Comparison of ENCODE assay signal across 18 cellular contexts in the genomic region with DNA sequence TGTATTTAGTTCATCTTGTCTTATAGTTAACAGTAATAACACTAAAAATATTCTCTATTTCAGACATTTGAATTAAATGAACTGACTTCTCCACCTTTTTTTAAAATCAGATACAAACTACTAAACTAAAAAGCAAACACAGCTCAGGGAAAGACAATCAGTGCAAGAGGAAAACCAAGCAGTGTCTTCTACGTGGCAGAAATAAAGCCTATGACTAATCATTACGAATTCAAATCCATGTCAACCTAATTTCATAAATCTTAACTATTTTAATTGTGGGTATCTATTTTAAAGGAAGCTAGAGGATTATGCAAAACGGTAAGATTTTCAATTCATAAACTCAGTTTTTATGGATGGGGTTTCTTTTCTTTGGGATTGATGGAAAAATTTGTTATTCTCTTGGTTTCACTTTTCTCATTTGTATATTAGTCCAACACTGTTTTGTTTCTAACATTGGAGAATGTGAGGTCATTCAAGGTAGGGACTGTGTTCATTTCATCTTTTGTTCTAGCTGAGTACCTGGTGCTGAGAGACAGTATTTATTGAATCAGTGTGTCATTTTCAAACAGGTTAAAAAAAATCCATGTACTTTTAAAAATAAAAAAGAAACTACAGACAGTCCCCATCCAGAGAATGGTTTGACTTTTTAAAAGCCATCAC. TPM values are rescaled to one million over a fixed set of nuclear protein-coding genes. Genes with fewer than 3 reads are reported as not detected.
DNase-seq lines count a peak whose midpoint lies in the region; ATAC-seq and TF ChIP-seq lines count a peak whose summit lies in the region.
"Had no signal": no experiment of that assay in that cellular context is flagged by ENCODE, and none has a peak within 500 bp of the region (broad histone marks: within the 10 kb centered on the region; RNA-seq: fewer than 3 reads in every experiment).

No MANE protein-coding gene starts in this region.

- H3K4me3 ChIP-seq in MG63, result peak overlapping the region; percentile 28
- H3K4me3 ChIP-seq in mammary epithelial cell (replicated peaks in 1 of 3; ENCODE audit: insufficient read depth in 1 of 3, low read depth in 2 of 3, low read length in 3 of 3), result peak overlapping the region in 1 of 3 experiments; percentile 22
- no peak overlapping the region for H3K4me3 ChIP-seq in ascending aorta
- H3K4me3 ChIP-seq: BLaER1, cardiac muscle cell, suprapubic skin had no signal

- H3K27me3 Mint-ChIP-seq in activated CD4-positive, alpha-beta T cell treated with anti-CD3 and anti-CD28 coated beads for 36 hours, result peaks cover 7% of the 10 kb centered on the region

- H3K36me3 ChIP-seq in MG63 (no peaks in the 10 kb centered on the region), mammary epithelial cell (ENCODE audit: insufficient read depth, low read length) (no peaks in the 10 kb centered on the region), ascending aorta (no peaks in the 10 kb centered on the region)
- H3K36me3 ChIP-seq: BLaER1, cardiac muscle cell, suprapubic skin had no signal

- no TSS peak for BruUV-seq in mammary epithelial cell (replicated peaks; lab: Mats Ljungman, UMichigan)

- H2AFZ ChIP-seq in mammary epithelial cell (ENCODE audit: low read depth, low read length), result no peak overlapping the region

- CTCF ChIA-PET in mammary epithelial cell (lab: Charles Lee; ENCODE audit: low non-redundant PET), result no interaction called here
- CTCF ChIA-PET in activated CD4-positive, alpha-beta T cell treated with anti-CD3 and anti-CD28 coated beads for 36 hours (lab: Charles Lee), result interaction anchor here (0.7 to 0.9 kb wide), 3 partner anchors 9 to 57 kb away, joined by 3 read pairs; no protein-coding TSS in a partner anchor

- no peaks in the 10 kb centered on the region for H3K36me3 Mint-ChIP-seq in activated CD4-positive, alpha-beta T cell treated with anti-CD3 and anti-CD28 coated beads for 36 hours (ENCODE audit: low read depth)
- H3K36me3 Mint-ChIP-seq: activated naive CD8-positive, alpha-beta T cell had no signal

- in situ Hi-C loops in mammary epithelial cell (cut with MboI; ENCODE audit: low sequenced_read_pairs in 2 of 2), result no loop called here

- H3K9ac ChIP-seq in mammary epithelial cell (ENCODE audit: insufficient read depth, low read length), result no peak overlapping the region
- H3K9ac ChIP-seq: BLaER1 had no signal

- no peak overlapping the region for H3K27ac Mint-ChIP-seq in activated CD4-positive, alpha-beta T cell treated with anti-CD3 and anti-CD28 coated beads for 36 hours
- H3K27ac Mint-ChIP-seq: activated naive CD8-positive, alpha-beta T cell; activated T-cell treated with anti-CD3 and anti-CD28 coated beads, Interleukin-2, amount 50 U/mL, for 24 hours had no signal

- H4K20me1 ChIP-seq in mammary epithelial cell (ENCODE audit: insufficient read depth, low read length), result no peaks in the 10 kb centered on the region
- H4K20me1 ChIP-seq: BLaER1 had no signal

- H3K4me3 Mint-ChIP-seq in activated CD4-positive, alpha-beta T cell treated with anti-CD3 and anti-CD28 coated beads for 36 hours, result no peak overlapping the region
- H3K4me3 Mint-ChIP-seq: activated naive CD8-positive, alpha-beta T cell; activated T-cell treated with anti-CD3 and anti-CD28 coated beads, Interleukin-2, amount 50 U/mL, for 24 hours had no signal

- H3K4me1 Mint-ChIP-seq in activated CD4-positive, alpha-beta T cell treated with anti-CD3 and anti-CD28 coated beads for 36 hours, result no peaks in the 10 kb centered on the region

- H3K9me3 ChIP-seq in MG63 (no peaks in the 10 kb centered on the region), mammary epithelial cell (replicated peaks; ENCODE audit: insufficient read depth, low read length) (no peaks in the 10 kb centered on the region), ascending aorta (no peaks in the 10 kb centered on the region)
- H3K9me3 ChIP-seq: BLaER1, suprapubic skin had no signal

- no peaks in the 10 kb centered on the region for H3K9me3 Mint-ChIP-seq in activated CD4-positive, alpha-beta T cell treated with anti-CD3 and anti-CD28 coated beads for 36 hours (ENCODE audit: low read depth)
- H3K9me3 Mint-ChIP-seq: activated T-cell treated with anti-CD3 and anti-CD28 coated beads, Interleukin-2, amount 50 U/mL, for 24 hours had no signal

- DNase-seq in EH (ENCODE audit: low read depth), result peak; percentile 51
- no peak for DNase-seq in MG63
- DNase-seq in mammary epithelial cell, result peak; percentile 30
- DNase-seq in myocyte (ENCODE audit: low read depth), result peak; percentile 18
- DNase-seq in ascending aorta (ENCODE audit: low spot score in 2 of 2), result no peak
- no peak for DNase-seq in activated CD4-positive, alpha-beta T cell treated with anti-CD3 and anti-CD28 coated beads for 36 hours
- DNase-seq in medulla oblongata (ENCODE audit: extremely low spot score), result no peak
- DNase-seq in COLO829 (ENCODE audit: low spot score), result no peak
- DNase-seq: activated CD4-positive, alpha-beta T cell treated with anti-CD3 and anti-CD28 coated beads, Interleukin-2, amount 50 U/mL, for 1 hour; activated T-cell treated with anti-CD3 and anti-CD28 coated beads, Interleukin-2, amount 50 U/mL, for 24 hours; effector CD4-positive, alpha-beta T cell; Karpas-422; stimulated activated CD4-positive, alpha-beta T cell treated with anti-CD3 and anti-CD28 coated beads, Interleukin-4, amount 100 ng/mL, for 4 hours had no signal

- peak overlapping the region; percentile 15 for H3K4me2 ChIP-seq in mammary epithelial cell (ENCODE audit: insufficient read depth, low read depth, low read length)
- H3K4me2 ChIP-seq: BLaER1 had no signal

- intact Hi-C loops in mammary epithelial cell (cut with micrococcal nuclease), result no loop called here
- intact Hi-C loops in ascending aorta (cut with DNase I), result no loop called here
- intact Hi-C loops in activated CD4-positive, alpha-beta T cell treated with anti-CD3 and anti-CD28 coated beads for 36 hours (cut with DNase I, micrococcal nuclease), result no loop called here

- H3K27me3 ChIP-seq in MG63, result no peaks in the 10 kb centered on the region
- H3K27me3 ChIP-seq in mammary epithelial cell (ENCODE audit: insufficient read depth, low read length), result no peaks in the 10 kb centered on the region
- H3K27me3 ChIP-seq in ascending aorta, result no peaks in the 10 kb centered on the region
- H3K27me3 ChIP-seq: BLaER1, cardiac muscle cell, suprapubic skin had no signal

- H3K4me1 ChIP-seq in mammary epithelial cell (ENCODE audit: insufficient read depth, low read length) (no peaks in the 10 kb centered on the region), ascending aorta (no peaks in the 10 kb centered on the region)
- H3K4me1 ChIP-seq: BLaER1, suprapubic skin had no signal

- dilution Hi-C loops in mammary epithelial cell (cut with HindIII; ENCODE audit: low sequenced_read_pairs), result no loop called here

- POLR2A ChIA-PET in activated CD4-positive, alpha-beta T cell treated with anti-CD3 and anti-CD28 coated beads for 36 hours (lab: Charles Lee), result no interaction called here

- TF ChIP-seq CTCF in mammary epithelial cell (conservative IDR thresholded peaks at IDR 0.05 in 1 of 2, IDR thresholded peaks at IDR 0.05 in 1 of 2; ENCODE audit: extremely low read depth in 1 of 2, insufficient read depth in 1 of 2, low read depth in 1 of 2, low read length in 2 of 2) (no peak), ascending aorta (IDR thresholded peaks at IDR 0.05) (no peak)

- 67% methylated on average over 3 of the region's 3 CpGs for WGBS in mammary epithelial cell (ENCODE audit: low coverage, missing lambda C conversion rate)

- no peak for ATAC-seq in activated CD4-positive, alpha-beta T cell treated with anti-CD3 and anti-CD28 coated beads for 36 hours

- H3K27ac ChIP-seq in mammary epithelial cell (ENCODE audit: insufficient read depth, low read depth, low read length), result no peak overlapping the region
- no peak overlapping the region for H3K27ac ChIP-seq in ascending aorta
- H3K27ac ChIP-seq: BLaER1, cardiac muscle cell, suprapubic skin had no signal

- H3K79me2 ChIP-seq in mammary epithelial cell (ENCODE audit: insufficient read depth, low read length), result no peaks in the 10 kb centered on the region

RNA-seq across cellular contexts. Expression of a gene that starts 12.8 kb away (rescaled TPM):
- 8.5 and 16.3 TPM in 2 replicates for total RNA-seq in MG63 (2014; rRNA removed; shearing (Covaris generic); ENCODE audit: low replicate concordance)
- total RNA-seq in mammary epithelial cell, result 10 to 100 TPM; 26.0 to 31.6 TPM
- 13.8 TPM for polyA plus RNA-seq in mammary epithelial cell
- polyA minus RNA-seq in mammary epithelial cell, result 15.2 TPM
- 24.8 and 25.8 TPM in 2 replicates for total RNA-seq in myocyte
- 14.0 TPM for polyA plus RNA-seq in myocyte (2012)
- total RNA-seq in ascending aorta, result 155 TPM
- 1 to 10 TPM; 5.9 to 6.6 TPM for total RNA-seq in activated CD4-positive, alpha-beta T cell treated with anti-CD3 and anti-CD28 coated beads for 36 hours

RNA-seq across cellular contexts. Expression of a gene that starts 39.2 kb away (rescaled TPM):
- total RNA-seq in MG63 (2014; rRNA removed; shearing (Covaris generic); ENCODE audit: low replicate concordance), result not detected in 2 replicates
- total RNA-seq in mammary epithelial cell (not detected), myocyte (not detected in 2 replicates), ascending aorta (not detected)
- not detected for polyA plus RNA-seq in mammary epithelial cell
- polyA minus RNA-seq in mammary epithelial cell, result not detected
- not detected for polyA plus RNA-seq in myocyte (2012)
- total RNA-seq in activated CD4-positive, alpha-beta T cell treated with anti-CD3 and anti-CD28 coated beads for 36 hours, result not detected
- total RNA-seq: cardiac muscle cell, SK-MEL-5 had no signal

Comparison
In these comparisons a context has a peak if more than half of its experiments do, and no peak if none do; other contexts are left out.
1. DNase-seq: peak in EH (single experiment), mammary epithelial cell (single experiment) and myocyte (single experiment); none in MG63 (single experiment), ascending aorta (0 of 2), activated CD4-positive, alpha-beta T cell treated with anti-CD3 and anti-CD28 coated beads for 36 hours (single experiment), medulla oblongata (single experiment) and COLO829 (single experiment).